Comparison of ENCODE assay signal across 7 cellular contexts in the genomic region with DNA sequence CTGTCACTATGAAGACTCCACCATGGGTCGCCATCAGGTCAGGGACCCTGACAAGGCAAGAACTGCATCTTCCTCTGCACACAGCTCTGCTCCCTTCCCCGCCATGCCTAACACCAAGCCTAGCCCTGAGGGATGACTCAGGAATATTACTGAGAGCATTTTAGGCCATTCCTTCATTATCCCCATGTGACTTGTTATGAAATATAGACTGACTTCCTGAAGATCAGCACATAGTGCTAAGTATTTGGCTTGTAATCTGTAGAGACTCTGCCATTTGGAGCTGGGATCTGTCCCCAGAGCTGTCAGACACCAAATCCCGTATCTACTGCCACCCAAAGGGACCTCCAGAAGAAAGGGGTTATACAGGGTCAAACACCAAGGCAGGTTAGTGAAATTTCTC. TPM values are rescaled to one million over a fixed set of nuclear protein-coding genes. Genes with fewer than 3 reads are reported as not detected.
A peak's percentile ranks its signal among the peaks of the same experiment; 100 is the strongest.
DNase-seq lines count a peak whose midpoint lies in the region; ATAC-seq, FAIRE-seq and TF ChIP-seq lines count a peak whose summit lies in the region.
"Not testable (repeated sequence)": the region's sequence is repeated elsewhere in the genome, so short reads cannot be mapped to it uniquely, and the experiment has no call there.

No MANE protein-coding gene starts in this region.

- not testable (repeated sequence) for H3K27me3 ChIP-seq in HCT116 (ENCODE audit: insufficient read depth, low read length); body of pancreas; heart left ventricle; lower lobe of right lung (ENCODE audit: low read depth); pancreas; upper lobe of right lung

- not testable (repeated sequence) for H3K4me2 ChIP-seq in HCT116 (ENCODE audit: low read length)

- ATAC-seq in HCT116 (peak; percentile 15; the same call in 1 of the 2 replicates), body of pancreas (peak; percentile 56), heart left ventricle (peak; percentile 42 to 94 (median 75)), left colon (peak; percentile 29), lower lobe of right lung (peak; percentile 49 to 86), pancreas (peak in 3 of 4 donors; percentile 42 to 58 (median 57)), upper lobe of right lung (peak; percentile 91)

- H3K9me3 ChIP-seq in HCT116 (ENCODE audit: control insufficient read depth in 1 of 2, insufficient read depth in 1 of 2, low read depth in 1 of 2, low read length in 2 of 2); body of pancreas; heart left ventricle; lower lobe of right lung; pancreas; upper lobe of right lung: not testable (repeated sequence)

- CTCF ChIA-PET in HCT116 (lab: Charles Lee), result not testable (repeated sequence)

- not testable (repeated sequence) for TF ChIP-seq POLR2A in HCT116 (IDR thresholded peaks at IDR 0.05; ENCODE audit: borderline replicate concordance, extremely low read depth, insufficient read depth, insufficient read length); body of pancreas (IDR thresholded peaks at IDR 0.05); heart left ventricle (IDR thresholded peaks at IDR 0.05)

- not testable (repeated sequence) for H3K4me1 ChIP-seq in HCT116 (ENCODE audit: control insufficient read depth in 1 of 2, insufficient read depth in 2 of 2, low read length in 2 of 2); body of pancreas; heart left ventricle; lower lobe of right lung; pancreas; upper lobe of right lung

- RAD21 ChIA-PET in HCT116 (lab: Charles Lee; ENCODE audit: low non-redundant PET in 1 of 2, low total read pairs in 2 of 2, uncharacterized antibody in 2 of 2, unreplicated experiment in 2 of 2), result not testable (repeated sequence)

- no CpG with 5 or more reads among the region's 3 CpGs for WGBS in body of pancreas, 2 donors
- no CpG with 5 or more reads among the region's 3 CpGs for WGBS in heart left ventricle, 4 donors
- no CpG with 5 or more reads among the region's 3 CpGs for WGBS in pancreas, 2 donors

- not testable (repeated sequence) for H3K27ac ChIP-seq in HCT116 (ENCODE audit: low read depth, low read length); body of pancreas; heart left ventricle; lower lobe of right lung; pancreas; upper lobe of right lung

- H3K36me3 ChIP-seq in HCT116 (ENCODE audit: control insufficient read depth in 1 of 2, insufficient read depth in 2 of 2, low read length in 2 of 2); body of pancreas (replicated peaks in 1 of 2; ENCODE audit: insufficient read depth in 1 of 2, low read depth in 2 of 2); heart left ventricle; lower lobe of right lung; pancreas; upper lobe of right lung: not testable (repeated sequence)

- not testable (repeated sequence) for BruUV-seq in HCT116 (replicated peaks; lab: Mats Ljungman, UMichigan)

- POLR2A ChIA-PET in HCT116 (lab: Charles Lee), result not testable (repeated sequence)

- not testable (repeated sequence) for DNase-seq in HCT116 (ENCODE audit: low read depth, low spot score); body of pancreas; heart left ventricle; left colon; lower lobe of right lung; pancreas; upper lobe of right lung

- not testable (repeated sequence) for TF ChIP-seq RAD21 in HCT116 (IDR thresholded peaks at IDR 0.05; ENCODE audit: low read depth)

- not testable (repeated sequence) for H3K9me2 ChIP-seq in HCT116 (ENCODE audit: insufficient read depth)

- intact Hi-C loops in HCT116 (cut with micrococcal nuclease); body of pancreas (cut with DNase I); heart left ventricle (cut with DNase I); left colon (cut with DNase I, micrococcal nuclease); lower lobe of right lung (cut with DNase I); pancreas (cut with DNase I); upper lobe of right lung (cut with DNase I): not testable (repeated sequence)

- not testable (repeated sequence) for H3K4me3 ChIP-seq in HCT116 (replicated peaks in 1 of 2; ENCODE audit: low read depth in 1 of 2, low read length in 2 of 2); body of pancreas; heart left ventricle; lower lobe of right lung; pancreas; upper lobe of right lung

- H2AFZ ChIP-seq in HCT116 (ENCODE audit: low read depth, low read length, poor library complexity, severe bottlenecking), result not testable (repeated sequence)

- not testable (repeated sequence) for H4K20me1 ChIP-seq in HCT116 (ENCODE audit: insufficient read depth)

- not testable (repeated sequence) for H3K79me2 ChIP-seq in HCT116 (ENCODE audit: insufficient read depth, low read length)

- H3K9ac ChIP-seq in HCT116 (ENCODE audit: low read length), result not testable (repeated sequence)

- TF ChIP-seq CTCF in HCT116 (IDR thresholded peaks at IDR 0.05 in 2 of 3, conservative IDR thresholded peaks at IDR 0.05 in 1 of 3; ENCODE audit: borderline replicate concordance in 1 of 3, insufficient read depth in 1 of 3, low read depth in 2 of 3, low read length in 2 of 3); body of pancreas (IDR thresholded peaks at IDR 0.05); heart left ventricle (IDR thresholded peaks at IDR 0.05); lower lobe of right lung (IDR thresholded peaks at IDR 0.05); pancreas (IDR thresholded peaks at IDR 0.05); upper lobe of right lung (IDR thresholded peaks at IDR 0.05): not testable (repeated sequence)

- FAIRE-seq in pancreas (lab: Jason Lieb, UNC), result not testable (repeated sequence)

RNA-seq across cellular contexts. Expression of a gene that starts 19.4 kb away (rescaled TPM):
- 20.9 TPM for total RNA-seq in HCT116 (2021; ENCODE audit: unreplicated experiment)
- polyA plus RNA-seq in HCT116 (2012), result 2.5 and 4.7 TPM in 2 replicates
- 10 to 100 TPM in 1 of 2 donors, 1 to 10 TPM in 1; 5.7 to 16.2 TPM for total RNA-seq in body of pancreas
- total RNA-seq in heart left ventricle, result 10 to 100 TPM in 5 of 9 donors, 1 to 10 TPM in 4; 7.8 to 17.3 (median 10.8) TPM
- polyA plus RNA-seq in heart left ventricle, result 1 to 10 TPM; 5.7 to 8.3 TPM
- total RNA-seq in left colon, result 10 to 100 TPM; 10.4 to 11.1 TPM
- total RNA-seq in lower lobe of right lung, result 29.3 TPM
- 10 to 100 TPM in 1 of 6 donors, 1 to 10 TPM in 5; 2.8 to 11.7 (median 7.3) TPM for total RNA-seq in pancreas
- polyA plus RNA-seq in pancreas, result 1 to 10 TPM; 5.8 to 6.2 TPM
- total RNA-seq in upper lobe of right lung, result 31.0 TPM

RNA-seq across cellular contexts. Expression of a gene that starts 47.2 kb away (rescaled TPM):
- total RNA-seq in HCT116 (2021; ENCODE audit: unreplicated experiment) (1.2 TPM), body of pancreas (under 1 TPM; 0.78 to 0.99 TPM), heart left ventricle (1 to 10 TPM in 4 of 9 donors, under 1 TPM in 5; 0.14 to 2.0 (median 0.82) TPM), left colon (1 to 10 TPM; 4.1 to 6.4 TPM), lower lobe of right lung (3.3 TPM), pancreas (1 to 10 TPM in 4 of 6 donors, under 1 TPM in 2; 0.58 to 2.9 (median 1.6) TPM), upper lobe of right lung (1.9 TPM)
- polyA plus RNA-seq in HCT116 (2012), result 1.1 and 1.2 TPM in 2 replicates
- polyA plus RNA-seq in heart left ventricle (1 to 10 TPM in 1 of 2 donors, under 1 TPM in 1; 0.37 to 1.2 TPM), pancreas (1 to 10 TPM; 1.1 to 1.6 TPM)

Comparison
In these comparisons a context has a peak if more than half of its experiments do, and no peak if none do; other contexts are left out.
1. ATAC-seq: peak in every context shown above with its lines; median percentile 91 in upper lobe of right lung; 75 in heart left ventricle; 68 in lower lobe of right lung; 57 in pancreas; 56 in body of pancreas; 29 in left colon; 15 in HCT116.